Comparison of ENCODE assay signal across 5 cellular contexts in genomic region chr10:19426039-19426438, GRCh38.
"Had no signal": no experiment of that assay in that cellular context is flagged by ENCODE, and none has a peak within 500 bp of the region (broad histone marks: within the 10 kb centered on the region; RNA-seq: fewer than 3 reads in every experiment).

No MANE protein-coding gene starts in this region.

- DNase-seq: IMR-90, KBM-7, KG1 had no signal

- H3K4me3 ChIP-seq: K562 had no signal

- H3K27ac ChIP-seq: HL-60 had no signal
